ENCODE assay signal across 20 cellular contexts in the genomic region with DNA sequence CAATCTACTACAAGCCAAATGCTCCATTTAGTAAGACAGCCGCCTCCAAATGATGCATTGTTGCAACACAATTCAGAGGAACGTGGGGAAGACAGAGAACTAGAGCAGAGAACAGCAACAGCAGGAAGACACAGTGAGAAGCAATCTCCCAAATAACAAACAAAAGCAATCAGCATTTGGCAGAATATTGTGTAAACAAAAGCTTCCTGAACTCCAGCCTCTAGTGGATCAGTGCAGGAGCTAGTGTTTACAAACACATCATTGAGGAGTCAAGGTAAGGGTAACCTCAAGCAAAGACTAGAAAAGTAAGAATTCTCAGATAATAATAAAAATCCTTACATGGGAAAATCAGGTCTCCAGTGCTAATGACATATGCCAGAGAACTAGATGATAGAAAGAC. TPM values are rescaled to one million over a fixed set of nuclear protein-coding genes. Genes with fewer than 3 reads are reported as not detected.
DNase-seq lines count a peak whose midpoint lies in the region; ATAC-seq, FAIRE-seq and TF ChIP-seq lines count a peak whose summit lies in the region.
"Had no signal": no experiment of that assay in that cellular context is flagged by ENCODE, and none has a peak within 500 bp of the region (broad histone marks: within the 10 kb centered on the region; RNA-seq: fewer than 3 reads in every experiment).

No MANE protein-coding gene starts in this region.

- H3K27ac Mint-ChIP-seq in GM23338, result no peak overlapping the region

- H3K4me3 ChIP-seq in GM23338, result no peak overlapping the region
- no peak overlapping the region for H3K4me3 ChIP-seq in HepG2 (replicated peaks in 1 of 3; ENCODE audit: insufficient read depth in 1 of 3, low read depth in 2 of 3, low read length in 3 of 3)
- H3K4me3 ChIP-seq: GM12878, SJSA1 had no signal

- BruUV-seq in HepG2 (replicated peaks; lab: Mats Ljungman, UMichigan), result no TSS peak

- POLR2A ChIA-PET in HepG2 (lab: Yijun Ruan, JAX), result no interaction called here

- H3K27me3 ChIP-seq in GM23338 (ENCODE audit: insufficient read depth), result no peaks in the 10 kb centered on the region
- no peaks in the 10 kb centered on the region for H3K27me3 ChIP-seq in HepG2 (ENCODE audit: control insufficient read depth in 1 of 2, insufficient read depth in 2 of 2, low read length in 2 of 2)
- H3K27me3 ChIP-seq: SJSA1 had no signal

- TF ChIP-seq RAD21 in HepG2 (CRISPR knock-in tag; IDR thresholded peaks at IDR 0.05), result no peak

- no peak for FAIRE-seq in HepG2 (lab: Jason Lieb, UNC)
- FAIRE-seq: A204.1, GM12878 had no signal

- peak; percentile 5 for DNase-seq in NCI-H1105 treated with DMSO at 0.1 percent for 48 hours (lab: John Stamatoyannopoulos, UW)
- DNase-seq in NCI-H1105 (lab: John Stamatoyannopoulos, UW), result no peak
- DNase-seq in GM23338 (ENCODE audit: low spot score), result no peak
- DNase-seq in amniotic epithelial cell (ENCODE audit: low read depth), result peak; percentile 6
- DNase-seq in HepG2 (ENCODE audit: low spot score), result no peak
- DNase-seq in activated gamma-delta T cell (lab: John Stamatoyannopoulos, UW), result no peak
- DNase-seq: DND-41, Kasumi-1, NCI-H1048, NCI-H146, NCI-H2081, NCI-H510A had no signal

- no peak for TF ChIP-seq CTCF in GM23338 (conservative IDR thresholded peaks at IDR 0.05; ENCODE audit: low read depth in 2 of 2)
- TF ChIP-seq CTCF in HepG2 (CRISPR knock-in tag; IDR thresholded peaks at IDR 0.05), result no peak

- TF ChIP-seq EP300 in HepG2 (IDR thresholded peaks at IDR 0.05; ENCODE audit: low read depth in 2 of 2, low read length in 2 of 2), result no peak
- TF ChIP-seq EP300 in HepG2 (CRISPR knock-in tag; IDR thresholded peaks at IDR 0.05; ENCODE audit: borderline replicate concordance), result no peak

- in situ Hi-C loops in HepG2 (cut with HindIII; ENCODE audit: extremely low pct_ligation_motif_present, low pct_unique_long_range_greater_than_20kb), result no loop called here

- no peak overlapping the region for H3K4me2 ChIP-seq in GM23338
- peak overlapping the region; percentile 21; the same call in 1 of the 2 replicates for H3K4me2 ChIP-seq in HepG2 (ENCODE audit: low read depth, low read length)

- no peak overlapping the region for H3K4me3 Mint-ChIP-seq in GM23338

- TF ChIP-seq POLR2A in HepG2 (IDR thresholded peaks at IDR 0.05; ENCODE audit: insufficient read depth in 1 of 2, low read depth in 2 of 2, low read length in 2 of 2), result no peak

- ATAC-seq in GM23338 (peak; percentile 38; the same call in 2 of the 3 replicates), HepG2 (peak; percentile 54; the same call in 1 of the 3 replicates), HG03432 (IDR thresholded peaks at IDR 0.05; ENCODE audit: unreplicated experiment) (no peak), GM18511 (IDR thresholded peaks at IDR 0.05; ENCODE audit: unreplicated experiment) (no peak)
- ATAC-seq: GM12878, Right ventricle myocardium inferior had no signal

- H3K36me3 ChIP-seq in GM23338 (ENCODE audit: insufficient read depth) (no peaks in the 10 kb centered on the region), HepG2 (replicated peaks in 1 of 2; ENCODE audit: control insufficient read depth in 1 of 2, insufficient read depth in 2 of 2, low read length in 2 of 2) (no peaks in the 10 kb centered on the region)
- H3K36me3 ChIP-seq: SJSA1 had no signal

- H3K4me1 ChIP-seq in GM23338 (ENCODE audit: insufficient read depth) (no peaks in the 10 kb centered on the region), HepG2 (ENCODE audit: insufficient read depth, low read length) (peaks cover 10% of the 10 kb centered on the region)
- H3K4me1 ChIP-seq: SJSA1 had no signal

- H3K79me2 ChIP-seq in GM23338 (replicated peaks; ENCODE audit: insufficient read depth) (no peaks in the 10 kb centered on the region), HepG2 (ENCODE audit: insufficient read depth, low read length) (no peaks in the 10 kb centered on the region)

- H4K20me1 ChIP-seq in GM23338 (replicated peaks; ENCODE audit: insufficient read depth) (no peaks in the 10 kb centered on the region), HepG2 (ENCODE audit: insufficient read depth, low read length) (no peaks in the 10 kb centered on the region)

- H3K9ac ChIP-seq in HepG2 (ENCODE audit: insufficient read depth, low read depth, low read length), result no peak overlapping the region

- H3K9me2 ChIP-seq in GM23338 (ENCODE audit: insufficient read depth), result 0 out of 2 replicates have a peak, but pooled peaks cover 3% of the 10 kb centered on the region

- H3K9me3 ChIP-seq in HepG2 (ENCODE audit: low read length), result no peaks in the 10 kb centered on the region
- H3K9me3 ChIP-seq: SJSA1 had no signal

- H3F3A ChIP-seq in GM23338 (replicated peaks; ENCODE audit: low read depth), result no peaks in the 10 kb centered on the region

- H3K4me1 Mint-ChIP-seq in GM23338, result peaks cover 15% of the 10 kb centered on the region

- intact Hi-C loops in HepG2 (cut with micrococcal nuclease; ENCODE audit: unreplicated experiment), result no loop called here

- no peak overlapping the region for H3K27ac ChIP-seq in GM23338 (ENCODE audit: low read depth)
- H3K27ac ChIP-seq in HepG2 (ENCODE audit: extremely low read length, insufficient read depth, low read length), result no peak overlapping the region
- H3K27ac ChIP-seq: C4-2B, SJSA1 had no signal

- CTCF ChIA-PET in HepG2 (lab: Yijun Ruan, JAX; ENCODE audit: low intra/inter-chr PET ratio, low total read pairs), result no interaction called here

- H3K36me3 Mint-ChIP-seq in GM23338 (ENCODE audit: low read depth), result no peaks in the 10 kb centered on the region

- no peaks in the 10 kb centered on the region for H3K27me3 Mint-ChIP-seq in GM23338 (ENCODE audit: insufficient read depth, low read depth, poor library complexity)

- no peaks in the 10 kb centered on the region; the same call in 2 of the 3 replicates for H3K9me3 Mint-ChIP-seq in GM23338

- H2AFZ ChIP-seq in GM23338 (peak overlapping the region; percentile 64; the same call in 1 of the 2 replicates), HepG2 (ENCODE audit: low read length) (no peak overlapping the region)

- 4% methylated on average over 2 of the region's 2 CpGs for WGBS in HepG2 (ENCODE audit: low lambda C conversion rate)

TF ChIP-seq in GM23338, 12 proteins besides CTCF, POLR2A, EP300 and RAD21 (continues in another document):
- TF ChIP-seq STAT1 (IDR thresholded peaks at IDR 0.05; ENCODE audit: unreplicated experiment), result no peak

RNA-seq across cellular contexts. Expression of gene FST, which starts 20.6 kb away (rescaled TPM):
- 7.6 and 8.0 TPM in 2 replicates for total RNA-seq in GM23338 (2014; rRNA removed; shearing (Covaris generic))
- 13.2 and 13.9 TPM in 2 replicates for polyA plus RNA-seq in GM23338 (2016; fragmentation: Nextera tagmentation; extraction: Ambion mirVana)
- total RNA-seq in HepG2 (2016; rRNA removed; fragmentation: Illumina TruSeq; extraction: Trizol), result 21.2 and 38.6 TPM in 2 replicates
- 18.7 and 19.2 TPM in 2 replicates for total RNA-seq in HepG2 (2016; cell fraction: cytosol; rRNA removed; fragmentation: Illumina TruSeq; extraction: Trizol; ENCODE audit: low read depth)
- total RNA-seq in HepG2 (2016; cell fraction: insoluble cytoplasmic fraction; rRNA removed; fragmentation: Illumina TruSeq; extraction: Trizol), result 18.4 and 42.7 TPM in 2 replicates
- total RNA-seq in HepG2 (2016; cell fraction: membrane; rRNA removed; fragmentation: Illumina TruSeq; extraction: Trizol), result 25.9 and 27.5 TPM in 2 replicates
- 50.2 and 51.1 TPM in 2 replicates for total RNA-seq in HepG2 (2016; cell fraction: nucleus; rRNA removed; fragmentation: Illumina TruSeq; extraction: Trizol)
- 136 and 141 TPM in 2 replicates for polyA plus RNA-seq in HepG2 (2011; rRNA removed)
- 76.2 and 118 TPM in 2 replicates for polyA plus RNA-seq in HepG2 (2011; cell fraction: cytosol; rRNA removed)
- 165 and 188 TPM in 2 replicates for polyA plus RNA-seq in HepG2 (2011; cell fraction: nucleus; rRNA removed)
- 255 and 298 TPM in 2 replicates for polyA plus RNA-seq in HepG2 (2012)
- 25.3 and 25.6 TPM in 2 replicates for polyA plus RNA-seq in HepG2 (2016; cell fraction: cytosol; fragmentation: Illumina TruSeq; extraction: Trizol; ENCODE audit: low read depth)
- polyA plus RNA-seq in HepG2 (2016; cell fraction: insoluble cytoplasmic fraction; fragmentation: Illumina TruSeq; extraction: Trizol; ENCODE audit: low read depth), result 21.2 and 23.0 TPM in 2 replicates
- polyA plus RNA-seq in HepG2 (2016; cell fraction: membrane; fragmentation: Illumina TruSeq; extraction: Trizol; ENCODE audit: low read depth), result 20.2 and 27.0 TPM in 2 replicates
- 94.2 and 108 TPM in 2 replicates for polyA plus RNA-seq in HepG2 (2016; cell fraction: nucleus; fragmentation: Illumina TruSeq; extraction: Trizol; ENCODE audit: insufficient read depth, low read depth)
- 0.61 and 57.6 TPM in 2 replicates for polyA minus RNA-seq in HepG2 (2011; rRNA and poly(A)+ RNA removed; ENCODE audit: low replicate concordance)
- 48.9 and 60.8 TPM in 2 replicates for polyA minus RNA-seq in HepG2 (2011; cell fraction: cytosol; rRNA and poly(A)+ RNA removed)
- 70.6 and 93.7 TPM in 2 replicates for polyA minus RNA-seq in HepG2 (2011; cell fraction: nucleus; rRNA and poly(A)+ RNA removed)
- total RNA-seq: T-helper 1 cell treated with Interleukin-12 subunit alpha and Interleukin-12 subunit beta and Interleukin-4 antibody, amounts not matched to agents 30 ng/mL and 1 ng/mL, for 36 hours had no signal
- polyA plus RNA-seq: GM12878 had no signal

RNA-seq across cellular contexts. Expression of gene NDUFS4, which starts 59.4 kb away (rescaled TPM):
- 65.6 and 73.9 TPM in 2 replicates for total RNA-seq in GM23338 (2014; rRNA removed; shearing (Covaris generic))
- polyA plus RNA-seq in GM23338 (2016; fragmentation: Nextera tagmentation; extraction: Ambion mirVana) (131 and 151 TPM in 2 replicates), HepG2 (2011; rRNA removed) (114 and 126 TPM in 2 replicates)
- 121 and 146 TPM in 2 replicates for total RNA-seq in HepG2 (2016; rRNA removed; fragmentation: Illumina TruSeq; extraction: Trizol)
- total RNA-seq in HepG2 (2016; cell fraction: cytosol; rRNA removed; fragmentation: Illumina TruSeq; extraction: Trizol; ENCODE audit: low read depth), result 24.4 and 24.9 TPM in 2 replicates
- 122 and 152 TPM in 2 replicates for total RNA-seq in HepG2 (2016; cell fraction: insoluble cytoplasmic fraction; rRNA removed; fragmentation: Illumina TruSeq; extraction: Trizol)
- 28.1 and 36.2 TPM in 2 replicates for total RNA-seq in HepG2 (2016; cell fraction: membrane; rRNA removed; fragmentation: Illumina TruSeq; extraction: Trizol)
- total RNA-seq in HepG2 (2016; cell fraction: nucleus; rRNA removed; fragmentation: Illumina TruSeq; extraction: Trizol), result 59.0 and 64.3 TPM in 2 replicates
- 87.4 and 118 TPM in 2 replicates for polyA plus RNA-seq in HepG2 (2011; cell fraction: cytosol; rRNA removed)
- 20.5 and 26.0 TPM in 2 replicates for polyA plus RNA-seq in HepG2 (2011; cell fraction: nucleus; rRNA removed)
- 79.6 and 109 TPM in 2 replicates for polyA plus RNA-seq in HepG2 (2012)
- 24.3 and 26.4 TPM in 2 replicates for polyA plus RNA-seq in HepG2 (2016; cell fraction: cytosol; fragmentation: Illumina TruSeq; extraction: Trizol; ENCODE audit: low read depth)
- polyA plus RNA-seq in HepG2 (2016; cell fraction: insoluble cytoplasmic fraction; fragmentation: Illumina TruSeq; extraction: Trizol; ENCODE audit: low read depth), result 125 and 147 TPM in 2 replicates
- polyA plus RNA-seq in HepG2 (2016; cell fraction: membrane; fragmentation: Illumina TruSeq; extraction: Trizol; ENCODE audit: low read depth), result 27.9 and 33.2 TPM in 2 replicates
- 59.1 and 68.2 TPM in 2 replicates for polyA plus RNA-seq in HepG2 (2016; cell fraction: nucleus; fragmentation: Illumina TruSeq; extraction: Trizol; ENCODE audit: insufficient read depth, low read depth)
- polyA minus RNA-seq in HepG2 (2011; rRNA and poly(A)+ RNA removed; ENCODE audit: low replicate concordance), result 29.4 and 34.1 TPM in 2 replicates
- 42.1 and 42.3 TPM in 2 replicates for polyA minus RNA-seq in HepG2 (2011; cell fraction: cytosol; rRNA and poly(A)+ RNA removed)
- 36.9 and 59.1 TPM in 2 replicates for polyA minus RNA-seq in HepG2 (2011; cell fraction: nucleus; rRNA and poly(A)+ RNA removed)

Comparison
In these comparisons a context has a peak if more than half of its experiments do, and no peak if none do; other contexts are left out.
1. DNase-seq: peak in NCI-H1105 treated with DMSO at 0.1 percent for 48 hours (single experiment) and amniotic epithelial cell (single experiment); none in NCI-H1105 (single experiment), GM23338 (single experiment), HepG2 (single experiment) and activated gamma-delta T cell (single experiment).
2. ATAC-seq: peak in GM23338 (single experiment) and HepG2 (single experiment); none in HG03432 (single experiment) and GM18511 (single experiment).